21 cellular contexts compared by ENCODE assay signal in the genomic region with DNA sequence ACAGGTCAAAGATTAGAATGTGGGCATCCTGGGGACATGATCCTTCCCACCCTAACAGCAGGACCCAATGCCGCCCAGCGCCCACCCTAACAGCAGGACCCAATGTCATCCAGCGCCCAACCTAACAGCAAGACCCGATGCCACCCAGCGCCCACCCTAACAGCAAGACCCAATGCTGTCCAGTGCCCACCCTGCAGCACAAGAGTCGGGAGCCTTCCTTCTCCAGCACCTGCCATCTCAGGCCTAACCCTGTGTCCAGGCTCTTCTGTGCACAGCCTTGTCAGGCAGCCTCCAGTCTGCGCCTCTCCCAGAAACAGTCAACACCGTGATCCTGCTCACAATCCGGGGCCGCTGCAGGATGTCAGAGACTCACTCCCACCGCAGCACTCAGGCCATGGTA.
DNase-seq lines count a peak whose midpoint lies in the region; ATAC-seq and TF ChIP-seq lines count a peak whose summit lies in the region.
"Had no signal": no experiment of that assay in that cellular context is flagged by ENCODE, and none has a peak within 500 bp of the region (broad histone marks: within the 10 kb centered on the region; RNA-seq: fewer than 3 reads in every experiment).

No MANE protein-coding gene starts in this region.

- H3K27me3 ChIP-seq in endodermal cell (ENCODE audit: control insufficient read depth, insufficient read depth, low read length, poor library complexity, severe bottlenecking) (no peaks in the 10 kb centered on the region), osteoblast (ENCODE audit: insufficient read depth, low read length) (no peaks in the 10 kb centered on the region), stomach (peaks cover 0 to 30% (median 0%) of the 10 kb centered on the region in 3 donors)
- H3K27me3 ChIP-seq: SJCRH30 had no signal

- H3K36me3 ChIP-seq in endodermal cell (ENCODE audit: control insufficient read depth, insufficient read depth, low read length) (no peaks in the 10 kb centered on the region), osteoblast (ENCODE audit: insufficient read depth, low read length) (no peaks in the 10 kb centered on the region), stomach (no peaks in the 10 kb centered on the region)
- H3K36me3 ChIP-seq: SJCRH30 had no signal

- TF ChIP-seq EP300 in stomach (IDR thresholded peaks at IDR 0.05), result no peak

- H3K4me3 ChIP-seq in endodermal cell (ENCODE audit: low read length), result no peak overlapping the region
- no peak overlapping the region for H3K4me3 ChIP-seq in osteoblast (ENCODE audit: insufficient read depth, low read length)
- no peak overlapping the region for H3K4me3 ChIP-seq in stomach
- H3K4me3 ChIP-seq: K562, SJCRH30 had no signal

- H3K4me2 ChIP-seq in osteoblast (ENCODE audit: insufficient read depth, low read length), result no peak overlapping the region

- H3K27me3 Mint-ChIP-seq in activated naive CD8-positive, alpha-beta T cell treated with anti-CD3 and anti-CD28 coated beads, Interleukin-2, amount 50 U/mL, for 24 hours, result no peaks in the 10 kb centered on the region
- H3K27me3 Mint-ChIP-seq in activated naive CD8-positive, alpha-beta T cell treated with anti-CD3 and anti-CD28 coated beads for 36 hours, result peaks cover 4% of the 10 kb centered on the region
- H3K27me3 Mint-ChIP-seq in endodermal cell (ENCODE audit: insufficient read depth), result peaks cover 1% of the 10 kb centered on the region

- H4K20me1 ChIP-seq in osteoblast (ENCODE audit: insufficient read depth, low read length), result no peaks in the 10 kb centered on the region

- H3K27ac ChIP-seq in endodermal cell (ENCODE audit: low read depth, low read length), result no peak overlapping the region
- H3K27ac ChIP-seq in osteoblast (ENCODE audit: low read depth, low read length), result no peak overlapping the region
- H3K27ac ChIP-seq in stomach, result no peak overlapping the region
- H3K27ac ChIP-seq: SJCRH30 had no signal

- no peak overlapping the region for H3K4me3 Mint-ChIP-seq in activated naive CD8-positive, alpha-beta T cell treated with anti-CD3 and anti-CD28 coated beads, Interleukin-2, amount 50 U/mL, for 24 hours
- no peak overlapping the region for H3K4me3 Mint-ChIP-seq in activated naive CD8-positive, alpha-beta T cell treated with anti-CD3 and anti-CD28 coated beads for 36 hours
- no peak overlapping the region for H3K4me3 Mint-ChIP-seq in endodermal cell

- no peak overlapping the region for H3K27ac Mint-ChIP-seq in activated naive CD8-positive, alpha-beta T cell treated with anti-CD3 and anti-CD28 coated beads, Interleukin-2, amount 50 U/mL, for 24 hours
- H3K27ac Mint-ChIP-seq in activated naive CD8-positive, alpha-beta T cell treated with anti-CD3 and anti-CD28 coated beads for 36 hours, result no peak overlapping the region
- no peak overlapping the region for H3K27ac Mint-ChIP-seq in endodermal cell

- TF ChIP-seq POLR2A in stomach (IDR thresholded peaks at IDR 0.05), result no peak

- H3K9me3 Mint-ChIP-seq in activated naive CD8-positive, alpha-beta T cell treated with anti-CD3 and anti-CD28 coated beads, Interleukin-2, amount 50 U/mL, for 24 hours, result no peaks in the 10 kb centered on the region
- peaks cover 2% of the 10 kb centered on the region for H3K9me3 Mint-ChIP-seq in activated naive CD8-positive, alpha-beta T cell treated with anti-CD3 and anti-CD28 coated beads for 36 hours
- no peaks in the 10 kb centered on the region for H3K9me3 Mint-ChIP-seq in endodermal cell

- no peak for DNase-seq in activated naive CD8-positive, alpha-beta T cell treated with anti-CD3 and anti-CD28 coated beads, Interleukin-2, amount 50 U/mL, for 24 hours
- DNase-seq in activated naive CD8-positive, alpha-beta T cell treated with anti-CD3 and anti-CD28 coated beads for 36 hours, result no peak
- DNase-seq in endodermal cell (peak; percentile 22), osteoblast (ENCODE audit: insufficient read length, low spot score, missing footprints) (peak; percentile 70), stomach (peak; percentile 20), SK-N-DZ (ENCODE audit: low spot score) (no peak)
- no peak for DNase-seq in activated naive CD4-positive, alpha-beta T cell treated with Interleukin-2 at 50 U/mL for 16 hours
- DNase-seq: 8988T, ACHN, DMS153, DND-41, Kasumi-1, NCI-H1105, NCI-H1436 treated with DMSO at 0.1 percent for 48 hours, NCI-H187 treated with DMSO at 0.1 percent for 48 hours, NCI-H2107, NCI-H524, NCI-H774, SJCRH30 had no signal

- ATAC-seq in activated naive CD8-positive, alpha-beta T cell treated with anti-CD3 and anti-CD28 coated beads, Interleukin-2, amount 50 U/mL, for 24 hours, result peak; percentile 27
- no peak for ATAC-seq in GM21367 (IDR thresholded peaks at IDR 0.05; ENCODE audit: unreplicated experiment)
- ATAC-seq: K562 had no signal

- H3K9ac ChIP-seq in endodermal cell (ENCODE audit: extremely low read depth, low read length, poor library complexity, severe bottlenecking), result no peak overlapping the region

- no peaks in the 10 kb centered on the region for H3K4me1 Mint-ChIP-seq in activated naive CD8-positive, alpha-beta T cell treated with anti-CD3 and anti-CD28 coated beads, Interleukin-2, amount 50 U/mL, for 24 hours
- H3K4me1 Mint-ChIP-seq in activated naive CD8-positive, alpha-beta T cell treated with anti-CD3 and anti-CD28 coated beads for 36 hours, result no peaks in the 10 kb centered on the region
- H3K4me1 Mint-ChIP-seq in endodermal cell, result no peaks in the 10 kb centered on the region

- no peaks in the 10 kb centered on the region for H3K36me3 Mint-ChIP-seq in activated naive CD8-positive, alpha-beta T cell treated with anti-CD3 and anti-CD28 coated beads, Interleukin-2, amount 50 U/mL, for 24 hours (ENCODE audit: low read depth)
- no peaks in the 10 kb centered on the region for H3K36me3 Mint-ChIP-seq in activated naive CD8-positive, alpha-beta T cell treated with anti-CD3 and anti-CD28 coated beads for 36 hours
- no peaks in the 10 kb centered on the region for H3K36me3 Mint-ChIP-seq in endodermal cell (ENCODE audit: low read depth)

- no peak overlapping the region for H2AFZ ChIP-seq in osteoblast (ENCODE audit: low read length)

- no peaks in the 10 kb centered on the region for H3K79me2 ChIP-seq in osteoblast (ENCODE audit: insufficient read depth, low read length)

- H3K9me3 ChIP-seq in endodermal cell (ENCODE audit: control insufficient read depth, low read length) (no peaks in the 10 kb centered on the region), osteoblast (ENCODE audit: low read depth, low read length) (no peaks in the 10 kb centered on the region), stomach (no peaks in the 10 kb centered on the region)
- H3K9me3 ChIP-seq: SJCRH30 had no signal

- H3K4me1 ChIP-seq in endodermal cell (ENCODE audit: control insufficient read depth, insufficient read depth, low read length), result no peaks in the 10 kb centered on the region
- no peaks in the 10 kb centered on the region for H3K4me1 ChIP-seq in osteoblast (ENCODE audit: insufficient read depth, low read length)
- no peaks in the 10 kb centered on the region for H3K4me1 ChIP-seq in stomach
- H3K4me1 ChIP-seq: SJCRH30 had no signal

- TF ChIP-seq CTCF in endodermal cell (conservative IDR thresholded peaks at IDR 0.05) (no peak), osteoblast (IDR thresholded peaks at IDR 0.05; ENCODE audit: extremely low read depth, low read depth, low read length) (no peak), stomach (IDR thresholded peaks at IDR 0.05) (no peak)

- intact Hi-C loops in stomach (cut with DNase I; ENCODE audit: low total_unique reads), result no loop called here

- WGBS in endodermal cell (ENCODE audit: insufficient coverage in 1 of 2, insufficient read length in 1 of 2), 2 experiments, result 92% methylated on average over 10 to 11 of the region's 11 CpGs
- 80 to 94% (median 91%) methylated on average over 10 to 11 of the region's 11 CpGs for WGBS in stomach, 5 donors

Comparison
In these comparisons a context has a peak if more than half of its experiments do, and no peak if none do; other contexts are left out.
1. DNase-seq: peak in endodermal cell (single experiment), osteoblast (single experiment) and stomach (single experiment); none in activated naive CD8-positive, alpha-beta T cell treated with anti-CD3 and anti-CD28 coated beads, Interleukin-2, amount 50 U/mL, for 24 hours (single experiment), activated naive CD8-positive, alpha-beta T cell treated with anti-CD3 and anti-CD28 coated beads for 36 hours (single experiment), activated naive CD4-positive, alpha-beta T cell treated with Interleukin-2 at 50 U/mL for 16 hours (single experiment) and SK-N-DZ (single experiment).